Comparison of ENCODE assay signal across 23 cellular contexts in genomic region chr5:185095-186070, GRCh38. TPM values are rescaled to one million over a fixed set of nuclear protein-coding genes. Genes with fewer than 3 reads are reported as not detected.
DNase-seq lines count a peak whose midpoint lies in the region; ATAC-seq and TF ChIP-seq lines count a peak whose summit lies in the region.
"Had no signal": no experiment of that assay in that cellular context is flagged by ENCODE, and none has a peak within 500 bp of the region (broad histone marks: within the 10 kb centered on the region; RNA-seq: fewer than 3 reads in every experiment).

No MANE protein-coding gene starts in this region.

- POLR2A ChIA-PET in SK-N-SH (lab: Yijun Ruan, JAX), result no interaction called here

- H3K9me2 ChIP-seq in SK-N-SH, result no peaks in the 10 kb centered on the region
- no peaks in the 10 kb centered on the region for H3K9me2 ChIP-seq in hepatocyte (replicated peaks; ENCODE audit: insufficient read depth)

- H3K27me3 ChIP-seq in left ventricle myocardium inferior (ENCODE audit: low read depth), result peaks cover 31% of the 10 kb centered on the region
- no peaks in the 10 kb centered on the region for H3K27me3 ChIP-seq in SK-N-SH (ENCODE audit: insufficient read depth)
- no peaks in the 10 kb centered on the region for H3K27me3 ChIP-seq in hepatocyte
- H3K27me3 ChIP-seq in psoas muscle (ENCODE audit: insufficient read depth in 3 of 3, low read length in 2 of 3), result no peaks in the 10 kb centered on the region
- H3K27me3 ChIP-seq: Peyer's patch had no signal

- peak; percentile 22 for DNase-seq in left ventricle myocardium superior
- no peak for DNase-seq in left ventricle myocardium inferior
- DNase-seq in SK-N-SH, result no peak
- no peak for DNase-seq in hepatocyte (ENCODE audit: low spot score)
- DNase-seq in psoas muscle, result peak; percentile 7 to 25
- no peak for DNase-seq in foreskin fibroblast
- no peak for DNase-seq in putamen (ENCODE audit: low spot score)
- DNase-seq: CD4-positive, alpha-beta memory T cell; DMS153; GDM1; KG1; MV-4-11; NCI-H1694 treated with DMSO at 0.1 percent for 48 hours; NCI-H510A; NCI-H748 treated with DMSO at 0.1 percent for 48 hours; NK-92 treated with Interleukin-12 subunit alpha and Interleukin-12 subunit beta, amount 100 ng/mL, for 24 hours; Peyer's patch had no signal

- TF ChIP-seq CTCF in left ventricle myocardium inferior (IDR thresholded peaks at IDR 0.05; ENCODE audit: borderline replicate concordance), result no peak
- TF ChIP-seq CTCF in SK-N-SH (IDR thresholded peaks at IDR 0.05), result no peak
- no peak for TF ChIP-seq CTCF in hepatocyte (IDR thresholded peaks at IDR 0.05; ENCODE audit: poor library complexity)
- no peak for TF ChIP-seq CTCF in psoas muscle (IDR thresholded peaks at IDR 0.05)
- no peak for TF ChIP-seq CTCF in foreskin fibroblast (IDR thresholded peaks at IDR 0.05; ENCODE audit: low read depth, low read length)

- no peak for TF ChIP-seq EP300 in SK-N-SH (IDR thresholded peaks at IDR 0.05; ENCODE audit: borderline replicate concordance in 1 of 2, low read depth in 1 of 2, low read length in 1 of 2)

- intact Hi-C loops in left ventricle myocardium superior (cut with micrococcal nuclease), result no loop called here
- intact Hi-C loops in left ventricle myocardium inferior (cut with micrococcal nuclease), result no loop called here
- intact Hi-C loops in psoas muscle (cut with DNase I), result loop anchor here (2.0 to 5.0 kb wide), 3 partner anchors 37 to 132 kb away; no protein-coding TSS in a partner anchor

- H3K79me2 ChIP-seq in SK-N-SH (ENCODE audit: insufficient read depth) (no peaks in the 10 kb centered on the region), hepatocyte (no peaks in the 10 kb centered on the region)

- H3F3A ChIP-seq in SK-N-SH (replicated peaks; ENCODE audit: insufficient read depth), result no peaks in the 10 kb centered on the region

- H2AFZ ChIP-seq in SK-N-SH (ENCODE audit: low read depth) (no peak overlapping the region), hepatocyte (no peak overlapping the region)
- H2AFZ ChIP-seq: GM23338 had no signal

- CTCF ChIA-PET in SK-N-SH (lab: Yijun Ruan, JAX), result interaction anchor here (0.6 kb wide), 1 partner anchor 764 kb away, joined by 3 read pairs; no protein-coding TSS in a partner anchor

- H3K4me2 ChIP-seq in SK-N-SH, result no peak overlapping the region
- no peak overlapping the region for H3K4me2 ChIP-seq in hepatocyte
- H3K4me2 ChIP-seq: GM23338 had no signal

- H3K4me3 ChIP-seq in left ventricle myocardium inferior (no peak overlapping the region), SK-N-SH (ENCODE audit: low read depth in 2 of 2, low read length in 1 of 2) (no peak overlapping the region), hepatocyte (no peak overlapping the region), psoas muscle (no peak overlapping the region), foreskin fibroblast (ENCODE audit: low read depth in 1 of 2, low read length in 2 of 2) (no peak overlapping the region)
- H3K4me3 ChIP-seq: GM23338, Peyer's patch had no signal

- no peaks in the 10 kb centered on the region for H3K9me3 ChIP-seq in left ventricle myocardium inferior (replicated peaks)
- no peaks in the 10 kb centered on the region for H3K9me3 ChIP-seq in SK-N-SH
- no peaks in the 10 kb centered on the region for H3K9me3 ChIP-seq in hepatocyte (ENCODE audit: low read depth)
- no peaks in the 10 kb centered on the region for H3K9me3 ChIP-seq in psoas muscle
- H3K9me3 ChIP-seq: Peyer's patch had no signal

- no peak for TF ChIP-seq RAD21 in SK-N-SH (IDR thresholded peaks at IDR 0.05; ENCODE audit: low read length)

- H3K27ac ChIP-seq in left ventricle myocardium inferior (replicated peaks), result no peak overlapping the region
- no peak overlapping the region for H3K27ac ChIP-seq in SK-N-SH (ENCODE audit: low read depth in 2 of 2, low read length in 1 of 2)
- peak overlapping the region; percentile 16 for H3K27ac ChIP-seq in hepatocyte
- no peak overlapping the region for H3K27ac ChIP-seq in psoas muscle
- H3K27ac ChIP-seq: Peyer's patch had no signal

- H3K36me3 ChIP-seq in left ventricle myocardium inferior (no peaks in the 10 kb centered on the region), SK-N-SH (replicated peaks in 1 of 2; ENCODE audit: control insufficient read depth in 1 of 2, insufficient read depth in 2 of 2, low read length in 1 of 2) (no peaks in the 10 kb centered on the region), hepatocyte (replicated peaks; ENCODE audit: insufficient read depth, low read depth) (no peaks in the 10 kb centered on the region), psoas muscle (ENCODE audit: insufficient read depth in 1 of 2, low read depth in 1 of 2) (no peaks in the 10 kb centered on the region)
- H3K36me3 ChIP-seq: Peyer's patch had no signal

- H4K20me1 ChIP-seq in SK-N-SH (ENCODE audit: insufficient read depth) (no peaks in the 10 kb centered on the region), hepatocyte (ENCODE audit: insufficient read depth, poor library complexity, severe bottlenecking) (no peaks in the 10 kb centered on the region)

- ATAC-seq in left ventricle myocardium superior, result no peak
- no peak for ATAC-seq in psoas muscle
- ATAC-seq in GM18517 (IDR thresholded peaks at IDR 0.05; ENCODE audit: unreplicated experiment), result no peak
- ATAC-seq: GM23338, HCT116 had no signal

- H3K9ac ChIP-seq in SK-N-SH, result no peak overlapping the region

- H3K4me1 ChIP-seq in left ventricle myocardium inferior (peaks cover 43% of the 10 kb centered on the region), SK-N-SH (ENCODE audit: control insufficient read depth in 1 of 2, insufficient read depth in 2 of 2, low read depth in 1 of 2, low read length in 1 of 2) (peaks cover 0 to 19% of the 10 kb centered on the region in 2 experiments; a peak in 1 of 4 replicates), hepatocyte (ENCODE audit: insufficient read depth) (no peaks in the 10 kb centered on the region), psoas muscle (peaks cover 23% of the 10 kb centered on the region)

- 56% methylated on average over 16 of the region's 21 CpGs for WGBS in SK-N-SH (ENCODE audit: low lambda C conversion rate)
- 81% methylated on average over 21 of the region's 21 CpGs for WGBS in hepatocyte (ENCODE audit: low lambda C conversion rate, missing lambda C conversion rate)
- WGBS in psoas muscle, 3 donors, result 83 to 84% (median 83%) methylated on average over 21 of the region's 21 CpGs

TF ChIP-seq in SK-N-SH, 30 proteins besides CTCF, POLR2A, EP300 and RAD21:
- TF ChIP-seq REST (IDR thresholded peaks at IDR 0.05; ENCODE audit: low read depth, low read length) (no peak), SIN3A (IDR thresholded peaks at IDR 0.05; ENCODE audit: borderline replicate concordance, low read depth, low read length) (no peak), TCF12 (IDR thresholded peaks at IDR 0.05) (peak; percentile 48; the same call in 1 of the 2 replicates), MXI1 (IDR thresholded peaks at IDR 0.05; ENCODE audit: low read depth, low read length) (no peak)

RNA-seq across cellular contexts. Expression of gene LRRC14B, which starts 5.9 kb away (rescaled TPM):
- total RNA-seq in left ventricle myocardium superior (107 TPM), left ventricle myocardium inferior (93.4 TPM), hepatocyte (not detected in 2 replicates), psoas muscle (10 to 100 TPM in 1 of 4 donors, 1 to 10 TPM in 3; 1.3 to 13.4 (median 9.0) TPM)
- polyA plus RNA-seq in SK-N-SH (2012; rRNA removed) (not detected in 2 replicates), hepatocyte (0.18 TPM in 1 of 2 replicates, not detected in the other), psoas muscle (10 to 100 TPM in 2 of 3 donors, under 1 TPM in 1; 0.42 to 15.5 (median 14.5) TPM)
- not detected in 2 replicates for polyA plus RNA-seq in SK-N-SH (2012; cell fraction: cytosol; rRNA removed)
- not detected in 2 replicates for polyA plus RNA-seq in SK-N-SH (2012; cell fraction: nucleus; rRNA removed)
- total RNA-seq: A172; B cell; CD4-positive, alpha-beta memory T cell; Daoy; GM23338; Peyer's patch had no signal
- polyA plus RNA-seq: GM23338 had no signal

RNA-seq across cellular contexts. Expression of gene CCDC127, which starts 32.6 kb away (rescaled TPM):
- 7.7 TPM for total RNA-seq in left ventricle myocardium superior
- total RNA-seq in left ventricle myocardium inferior, result 7.9 TPM
- polyA plus RNA-seq in SK-N-SH (2012; rRNA removed), result 3.7 and 3.9 TPM in 2 replicates
- polyA plus RNA-seq in SK-N-SH (2012; cell fraction: cytosol; rRNA removed), result 3.7 and 3.9 TPM in 2 replicates
- 3.1 TPM in 2 replicates for polyA plus RNA-seq in SK-N-SH (2012; cell fraction: nucleus; rRNA removed)
- 4.6 and 4.8 TPM in 2 replicates for total RNA-seq in hepatocyte
- 11.4 and 13.7 TPM in 2 replicates for polyA plus RNA-seq in hepatocyte
- 1 to 10 TPM; 6.9 to 9.6 (median 7.4) TPM for total RNA-seq in psoas muscle
- 10 to 100 TPM in 1 of 3 donors, 1 to 10 TPM in 2; 4.1 to 11.2 (median 5.5) TPM for polyA plus RNA-seq in psoas muscle

RNA-seq across cellular contexts. Expression of gene SDHA, which starts 32.7 kb away (rescaled TPM):
- total RNA-seq in left ventricle myocardium superior, result 876 TPM
- total RNA-seq in left ventricle myocardium inferior, result 757 TPM
- polyA plus RNA-seq in SK-N-SH (2012; rRNA removed), result 95.7 and 106 TPM in 2 replicates
- 70.6 and 86.5 TPM in 2 replicates for polyA plus RNA-seq in SK-N-SH (2012; cell fraction: cytosol; rRNA removed)
- polyA plus RNA-seq in SK-N-SH (2012; cell fraction: nucleus; rRNA removed), result 76.6 and 77.1 TPM in 2 replicates
- 91.2 and 102 TPM in 2 replicates for total RNA-seq in hepatocyte
- 140 and 159 TPM in 2 replicates for polyA plus RNA-seq in hepatocyte
- 100 to 1,000 TPM; 269 to 363 (median 314) TPM for total RNA-seq in psoas muscle
- 100 to 1,000 TPM; 160 to 205 (median 205) TPM for polyA plus RNA-seq in psoas muscle

Comparison
In these comparisons a context has a peak if more than half of its experiments do, and no peak if none do; other contexts are left out.
1. DNase-seq: peak in left ventricle myocardium superior (single experiment) and psoas muscle (2 of 2); none in left ventricle myocardium inferior (single experiment), SK-N-SH (single experiment), hepatocyte (single experiment), foreskin fibroblast (0 of 2) and putamen (single experiment).
2. intact Hi-C loops: an anchor here in psoas muscle (2.0 to 5.0 kb wide); none called in left ventricle myocardium superior and left ventricle myocardium inferior.